ENCODE assay signal across 2 cellular contexts in genomic region chr7:116218747-116219146, GRCh38.
TF ChIP-seq lines count a peak whose summit lies in the region.

No MANE protein-coding gene starts in this region.

TF ChIP-seq in IMR-90, 13 proteins besides CTCF, POLR2A, EP300 and RAD21:
- TF ChIP-seq SMC3 (IDR thresholded peaks at IDR 0.05; ENCODE audit: low read depth, low read length) (no peak), MXI1 (IDR thresholded peaks at IDR 0.05; ENCODE audit: borderline replicate concordance, low read depth, low read length) (no peak), USF2 (IDR thresholded peaks at IDR 0.05; ENCODE audit: low read depth, low read length) (no peak), MAFK (IDR thresholded peaks at IDR 0.05; ENCODE audit: low read depth, low read length) (no peak)

TF ChIP-seq in GM12878, 131 proteins besides CTCF, POLR2A, EP300 and RAD21:
- TF ChIP-seq POLR2AphosphoS5 (IDR thresholded peaks at IDR 0.05; ENCODE audit: low read length): no peak
- no peak for TF ChIP-seq CHD2 (IDR thresholded peaks at IDR 0.05; ENCODE audit: borderline replicate concordance, low read depth, low read length)
- no peak for TF ChIP-seq ATF2 (IDR thresholded peaks at IDR 0.05; ENCODE audit: low read length)
